Comparison of ENCODE assay signal across 21 cellular contexts in the genomic region with DNA sequence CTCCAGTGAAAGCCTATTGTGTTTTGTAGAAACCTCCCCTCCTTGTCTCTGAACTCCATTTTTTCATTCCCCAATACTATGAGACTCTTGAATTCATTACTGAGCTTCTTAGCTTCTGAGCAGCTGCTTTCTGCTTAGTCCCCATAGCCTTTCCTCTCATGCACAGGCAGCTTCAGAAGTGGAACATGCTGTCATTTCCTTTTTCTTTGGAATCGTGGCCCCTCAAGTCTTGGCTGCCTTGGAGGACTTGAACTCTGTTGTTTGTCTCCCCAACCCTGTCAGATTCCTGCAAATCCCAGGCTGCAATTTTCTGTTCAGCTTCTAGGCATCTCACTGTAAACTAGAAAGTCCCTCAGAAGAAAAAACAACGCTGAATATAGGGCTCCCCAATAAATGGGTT.
DNase-seq lines count a peak whose midpoint lies in the region; ATAC-seq and TF ChIP-seq lines count a peak whose summit lies in the region.
"Had no signal": no experiment of that assay in that cellular context is flagged by ENCODE, and none has a peak within 500 bp of the region (broad histone marks: within the 10 kb centered on the region; RNA-seq: fewer than 3 reads in every experiment).

No MANE protein-coding gene starts in this region.

- H3K36me3 ChIP-seq in heart left ventricle (no peaks in the 10 kb centered on the region), neural progenitor cell (no peaks in the 10 kb centered on the region)

- H3K27ac Mint-ChIP-seq in neural progenitor cell: peak overlapping the region; percentile 50
- H3K27ac Mint-ChIP-seq: activated T-helper 2 cell treated with anti-CD3 and anti-CD28 coated beads, Interferon-gamma antibody, Interleukin-2, Interleukin-4, amounts not matched to agents 10 μg/mL and 5 μg/mL and 100 μg/mL, durations not matched to agents 14 hours and 24 hours and 36 hours; HFFc6; T-helper 1 cell treated with Interleukin-12 subunit alpha and Interleukin-12 subunit beta and Interleukin-4 antibody, amounts not matched to agents 30 μg/mL and 1 μg/mL, for 36 hours had no signal

- no peaks in the 10 kb centered on the region for H3K27me3 Mint-ChIP-seq in neural progenitor cell (ENCODE audit: insufficient read depth, low read depth)

- no peaks in the 10 kb centered on the region for H3K79me2 ChIP-seq in neural progenitor cell (ENCODE audit: low read depth)
- H3K79me2 ChIP-seq: parathyroid adenoma had no signal

- 39 to 59% (median 43%) methylated on average over 2 of the region's 2 CpGs for WGBS in heart left ventricle, 4 donors

- TF ChIP-seq POLR2A in heart left ventricle (IDR thresholded peaks at IDR 0.05): no peak

- no peaks in the 10 kb centered on the region for H3K27me3 ChIP-seq in heart left ventricle
- H3K27me3 ChIP-seq in neural progenitor cell: no peaks in the 10 kb centered on the region

- H3K4me3 Mint-ChIP-seq in neural progenitor cell: no peak overlapping the region
- H3K4me3 Mint-ChIP-seq: HFFc6; T-helper 1 cell treated with Interleukin-12 subunit alpha and Interleukin-12 subunit beta and Interleukin-4 antibody, amounts not matched to agents 30 μg/mL and 1 μg/mL, for 36 hours had no signal

- H4K20me1 ChIP-seq in neural progenitor cell (ENCODE audit: low read depth): peaks cover 7% of the 10 kb centered on the region

- peaks cover 0 to 52% (median 27%) of the 10 kb centered on the region in 12 donors for H3K4me1 ChIP-seq in heart left ventricle
- peaks cover 20% of the 10 kb centered on the region for H3K4me1 ChIP-seq in neural progenitor cell
- H3K4me1 ChIP-seq: A549 had no signal

- H3K4me3 ChIP-seq in heart left ventricle (no peak overlapping the region), neural progenitor cell (no peak overlapping the region)
- H3K4me3 ChIP-seq: A549 had no signal

- intact Hi-C loops in Right ventricle myocardium inferior (cut with DNase I): loop anchor here (5.0 kb wide), 1 partner anchor 38 kb away; no protein-coding TSS in a partner anchor
- intact Hi-C loops in cardiac septum (cut with DNase I): loop anchor here (5.0 kb wide), 1 partner anchor 98 kb away; no protein-coding TSS in a partner anchor
- intact Hi-C loops in heart left ventricle (cut with DNase I): loop anchor here in 5 of 10 donors (5.0 to 10.0 kb wide), 6 partner anchors 38 to 170 kb away; no protein-coding TSS in a partner anchor

- H3K27ac ChIP-seq in heart left ventricle: peak overlapping the region; percentile 47 to 77 (median 64)
- H3K27ac ChIP-seq in neural progenitor cell: no peak overlapping the region
- H3K27ac ChIP-seq: A549, parathyroid adenoma had no signal

- no peak overlapping the region for H2AFZ ChIP-seq in neural progenitor cell (replicated peaks)
- H2AFZ ChIP-seq: parathyroid adenoma had no signal

- TF ChIP-seq CTCF in heart left ventricle (IDR thresholded peaks at IDR 0.05) (no peak), neural progenitor cell (IDR thresholded peaks at IDR 0.05) (no peak)

- H3F3A ChIP-seq in neural progenitor cell (ENCODE audit: low read depth): peaks cover 11% of the 10 kb centered on the region

- H3K9ac ChIP-seq in neural progenitor cell: no peak overlapping the region
- H3K9ac ChIP-seq: parathyroid adenoma had no signal

- ATAC-seq in Right ventricle myocardium inferior: peak; percentile 34
- peak; percentile 48 to 69 (median 51) for ATAC-seq in heart left ventricle
- ATAC-seq in GM21717 (IDR thresholded peaks at IDR 0.05; ENCODE audit: unreplicated experiment): no peak
- no peak for ATAC-seq in HG02642 (IDR thresholded peaks at IDR 0.05; ENCODE audit: poor library complexity, unreplicated experiment)
- no peak for ATAC-seq in HG02884 (IDR thresholded peaks at IDR 0.05; ENCODE audit: unreplicated experiment)
- ATAC-seq: A549 had no signal

- no peaks in the 10 kb centered on the region for H3K9me3 ChIP-seq in heart left ventricle
- H3K9me3 ChIP-seq in neural progenitor cell (ENCODE audit: low read depth): no peaks in the 10 kb centered on the region
- H3K9me3 ChIP-seq: A549 had no signal

- no peaks in the 10 kb centered on the region for H3K9me3 Mint-ChIP-seq in neural progenitor cell
- H3K9me3 Mint-ChIP-seq: activated T-helper 2 cell treated with anti-CD3 and anti-CD28 coated beads, Interferon-gamma antibody, Interleukin-2, Interleukin-4, amounts not matched to agents 10 μg/mL and 5 μg/mL and 100 μg/mL, durations not matched to agents 14 hours and 24 hours and 36 hours; HFFc6; T-helper 1 cell treated with Interleukin-12 subunit alpha and Interleukin-12 subunit beta and Interleukin-4 antibody, amounts not matched to agents 30 μg/mL and 1 μg/mL, for 36 hours had no signal

- DNase-seq in Right ventricle myocardium inferior (ENCODE audit: missing footprints): no peak
- no peak for DNase-seq in cardiac septum (ENCODE audit: low spot score)
- peak in 1 of 5 donors; percentile 37 for DNase-seq in heart left ventricle
- no peak for DNase-seq in neural progenitor cell (ENCODE audit: low spot score)
- no peak for DNase-seq in activated gamma-delta T cell treated with Interleukin-2 at 50 U/mL for 16 hours
- DNase-seq: C1 segment of cervical spinal cord; central memory CD4-positive, alpha-beta T cell; effector CD8-positive, alpha-beta T cell; HFFc6; KBM-7; NCI-H1092; NCI-H2081 treated with DMSO at 0.1 percent for 48 hours; NCI-H524; SHP77 treated with DMSO at 0.1 percent for 48 hours had no signal

- H3K36me3 Mint-ChIP-seq in neural progenitor cell: peaks cover 7% of the 10 kb centered on the region

- H3K4me2 ChIP-seq in neural progenitor cell: no peak overlapping the region
- H3K4me2 ChIP-seq: A549 had no signal

- H3K4me1 Mint-ChIP-seq in neural progenitor cell: peaks cover 31% of the 10 kb centered on the region

Comparison
In these comparisons a context has a peak if more than half of its experiments do, and no peak if none do; other contexts are left out.
1. ATAC-seq: peak in Right ventricle myocardium inferior (single experiment) and heart left ventricle (4 of 4); none in GM21717 (single experiment), HG02642 (single experiment) and HG02884 (single experiment).